Comparison of ENCODE assay signal across 13 cellular contexts in the genomic region with DNA sequence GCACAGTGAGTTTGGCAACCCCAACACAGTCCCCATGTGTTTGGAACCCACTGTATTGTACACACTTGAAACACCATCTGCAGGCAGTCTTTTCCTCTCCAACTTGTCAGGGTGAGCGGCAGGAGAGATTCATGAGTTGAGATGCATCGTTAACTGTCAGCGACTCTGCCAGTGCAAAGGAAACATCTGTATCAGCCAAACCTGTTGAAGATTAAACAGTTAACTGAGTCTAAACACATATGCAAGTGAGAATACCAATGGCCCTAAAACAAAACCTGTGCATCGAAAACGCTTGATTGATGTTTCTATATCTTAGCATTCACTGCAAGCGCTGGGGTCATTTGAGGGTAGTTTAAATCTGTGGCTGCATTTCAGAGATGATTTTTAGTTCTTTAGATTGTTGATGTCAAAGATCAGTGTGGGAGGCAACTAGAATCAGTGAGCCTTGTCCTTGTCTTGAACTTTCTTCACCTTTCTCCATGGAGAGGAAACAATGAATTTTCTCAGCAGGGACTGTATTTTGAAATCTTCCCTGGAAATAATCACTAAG. TPM values are rescaled to one million over a fixed set of nuclear protein-coding genes. Genes with fewer than 3 reads are reported as not detected.
DNase-seq lines count a peak whose midpoint lies in the region; ATAC-seq and TF ChIP-seq lines count a peak whose summit lies in the region.
"Had no signal": no experiment of that assay in that cellular context is flagged by ENCODE, and none has a peak within 500 bp of the region (broad histone marks: within the 10 kb centered on the region; RNA-seq: fewer than 3 reads in every experiment).

No MANE protein-coding gene starts in this region.

- TF ChIP-seq CTCF in epithelial cell of proximal tubule (conservative IDR thresholded peaks at IDR 0.05; ENCODE audit: low read depth, low read length): no peak

- peaks cover 8% of the 10 kb centered on the region for H3K4me1 Mint-ChIP-seq in activated T-cell treated with anti-CD3 and anti-CD28 coated beads, Interleukin-2, amount 50 U/mL, for 24 hours (ENCODE audit: low read depth)

- no peak overlapping the region for H3K27ac Mint-ChIP-seq in activated T-cell treated with anti-CD3 and anti-CD28 coated beads, Interleukin-2, amount 50 U/mL, for 24 hours
- H3K27ac Mint-ChIP-seq: activated naive CD4-positive, alpha-beta T cell treated with anti-CD3 and anti-CD28 coated beads for 36 hours had no signal

- DNase-seq in epithelial cell of proximal tubule (ENCODE audit: low read depth): peak; percentile 67
- DNase-seq in activated T-cell treated with anti-CD3 and anti-CD28 coated beads, Interleukin-2, amount 50 U/mL, for 24 hours: no peak
- DNase-seq in stimulated activated CD4-positive, alpha-beta T cell treated with anti-CD3 and anti-CD28 coated beads, Interleukin-4, amount 100 ng/mL, for 4 hours: no peak
- no peak for DNase-seq in left lobe of liver (ENCODE audit: low spot score)
- DNase-seq: activated naive CD4-positive, alpha-beta T cell treated with anti-CD3 and anti-CD28 coated beads for 36 hours; Calu3; NCI-H1048; Peyer's patch had no signal

- H3K4me3 Mint-ChIP-seq in activated T-cell treated with anti-CD3 and anti-CD28 coated beads, Interleukin-2, amount 50 U/mL, for 24 hours: no peak overlapping the region
- H3K4me3 Mint-ChIP-seq: activated naive CD4-positive, alpha-beta T cell treated with anti-CD3 and anti-CD28 coated beads for 36 hours had no signal

- no peaks in the 10 kb centered on the region for H3K36me3 Mint-ChIP-seq in activated T-cell treated with anti-CD3 and anti-CD28 coated beads, Interleukin-2, amount 50 U/mL, for 24 hours (ENCODE audit: low read depth)

- ATAC-seq in GM18498 (IDR thresholded peaks at IDR 0.05; ENCODE audit: unreplicated experiment) (peak; percentile 44), GM21528 (IDR thresholded peaks at IDR 0.05; ENCODE audit: low FRiP score, unreplicated experiment) (peak; percentile 65), HG03457 (IDR thresholded peaks at IDR 0.05; ENCODE audit: unreplicated experiment) (peak; percentile 67), GM18873 (IDR thresholded peaks at IDR 0.05; ENCODE audit: low FRiP score, unreplicated experiment) (no peak), left lobe of liver (no peak)

- H3K9me3 Mint-ChIP-seq in activated T-cell treated with anti-CD3 and anti-CD28 coated beads, Interleukin-2, amount 50 U/mL, for 24 hours: peaks cover 11% of the 10 kb centered on the region

- H3K4me3 ChIP-seq in epithelial cell of proximal tubule (ENCODE audit: low read depth, low read length): peak overlapping the region; percentile 24
- H3K4me3 ChIP-seq: Peyer's patch, skin epidermis had no signal

- peaks cover 35% of the 10 kb centered on the region for H3K27me3 Mint-ChIP-seq in activated T-cell treated with anti-CD3 and anti-CD28 coated beads, Interleukin-2, amount 50 U/mL, for 24 hours

RNA-seq across cellular contexts. Expression of a gene that starts 41.3 kb away (rescaled TPM):
- 94.5 and 200 TPM in 2 replicates for total RNA-seq in epithelial cell of proximal tubule
- 15.6 TPM for total RNA-seq in left lobe of liver

Comparison
In these comparisons a context has a peak if more than half of its experiments do, and no peak if none do; other contexts are left out.
1. ATAC-seq: peak in GM18498 (single experiment), GM21528 (single experiment) and HG03457 (single experiment); none in GM18873 (single experiment) and left lobe of liver (single experiment).